Comparison of ENCODE assay signal across 17 cellular contexts in the genomic region with DNA sequence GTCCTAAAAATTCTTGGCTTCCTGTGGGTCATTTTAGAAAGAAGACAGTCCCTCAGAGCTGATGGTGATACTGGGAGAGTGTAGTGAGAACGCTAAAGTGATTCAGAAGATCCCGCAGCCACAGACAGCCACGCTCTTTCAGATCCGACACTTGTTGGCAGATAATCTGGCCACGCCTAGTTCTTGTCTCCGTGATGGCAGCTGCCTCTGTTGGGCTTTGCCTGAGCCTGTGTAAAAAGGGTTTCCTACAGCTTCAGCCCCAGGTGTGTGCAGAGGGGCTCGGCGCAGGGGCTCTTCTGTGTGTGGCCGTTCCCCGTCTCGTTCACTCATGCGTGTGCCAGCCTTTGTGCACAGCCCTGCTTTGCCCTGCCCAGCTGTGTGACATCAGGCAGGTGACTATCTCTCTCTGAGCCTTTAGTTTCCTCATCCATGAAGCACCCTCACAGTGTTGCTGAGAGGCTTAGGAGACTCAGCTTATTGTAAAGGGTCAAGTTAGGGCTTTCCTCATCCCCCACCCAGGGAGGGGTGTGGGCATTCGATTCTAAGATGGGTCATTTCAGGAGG. TPM values are rescaled to one million over a fixed set of nuclear protein-coding genes. Genes with fewer than 3 reads are reported as not detected.
DNase-seq lines count a peak whose midpoint lies in the region; ATAC-seq, FAIRE-seq and TF ChIP-seq lines count a peak whose summit lies in the region.
"Had no signal": no experiment of that assay in that cellular context is flagged by ENCODE, and none has a peak within 500 bp of the region (broad histone marks: within the 10 kb centered on the region; RNA-seq: fewer than 3 reads in every experiment).

No MANE protein-coding gene starts in this region.

- peaks cover 19% of the 10 kb centered on the region for H3K9me3 Mint-ChIP-seq in astrocyte (ENCODE audit: unreplicated experiment)
- peaks cover 4% of the 10 kb centered on the region for H3K9me3 Mint-ChIP-seq in memory B cell
- peaks cover 11% of the 10 kb centered on the region for H3K9me3 Mint-ChIP-seq in activated CD8-positive, alpha-beta T cell treated with anti-CD3 and anti-CD28 coated beads, Interleukin-2, amount 10 ng/mL, durations not matched to agents 7 days and 5 days (ENCODE audit: insufficient read depth)
- H3K9me3 Mint-ChIP-seq: activated naive CD4-positive, alpha-beta T cell treated with anti-CD3 and anti-CD28 coated beads, Interleukin-2, amount 50 U/mL, for 24 hours had no signal

- no peak for ATAC-seq in IMR-90 (ENCODE audit: low read depth)
- ATAC-seq in memory B cell (ENCODE audit: low read depth) = peak; percentile 67
- ATAC-seq in GM19395 (IDR thresholded peaks at IDR 0.05; ENCODE audit: unreplicated experiment) = no peak
- ATAC-seq in activated CD8-positive, alpha-beta T cell treated with anti-CD3 and anti-CD28 coated beads, Interleukin-2, amount 10 ng/mL, durations not matched to agents 7 days and 5 days = no peak

- no peak overlapping the region for H2BK15ac ChIP-seq in IMR-90 (ENCODE audit: low read depth, low read length)

- POLR2A ChIA-PET in IMR-90 (lab: Charles Lee; ENCODE audit: unreplicated experiment) = no interaction called here
- POLR2A ChIA-PET in activated CD8-positive, alpha-beta T cell treated with anti-CD3 and anti-CD28 coated beads, Interleukin-2, amount 10 ng/mL, durations not matched to agents 7 days and 5 days (lab: Charles Lee) = interaction anchor here (0.5 kb wide), 1 partner anchor 8 kb away, joined by 4 read pairs; no protein-coding TSS in a partner anchor

- TF ChIP-seq CTCF in IMR-90 (conservative IDR thresholded peaks at IDR 0.05; ENCODE audit: low read depth, low read length) (no peak), astrocyte (IDR thresholded peaks at IDR 0.05; ENCODE audit: insufficient read depth, low read depth, low read length) (no peak)

- CTCF ChIA-PET in IMR-90 (lab: Yijun Ruan, JAX) = no interaction called here
- CTCF ChIA-PET in activated CD8-positive, alpha-beta T cell treated with anti-CD3 and anti-CD28 coated beads, Interleukin-2, amount 10 ng/mL, durations not matched to agents 7 days and 5 days (lab: Charles Lee) = no interaction called here

- no peak overlapping the region for H2BK20ac ChIP-seq in IMR-90 (ENCODE audit: low read depth, low read length)

- H4K91ac ChIP-seq in IMR-90 (ENCODE audit: insufficient read depth, low read depth, low read length) = no peak overlapping the region

- H4K8ac ChIP-seq in IMR-90 (ENCODE audit: low read depth in 2 of 2, low read length in 2 of 2) = no peak overlapping the region

- no peak overlapping the region for H3K4me3 ChIP-seq in BLaER1 treated with 17β-estradiol and CSF1 and Interleukin-3, amounts not matched to agents 10 nM and 100 nM
- H3K4me3 ChIP-seq in IMR-90 (ENCODE audit: insufficient read depth, low read depth, low read length) (no peak overlapping the region), astrocyte (ENCODE audit: insufficient read depth, low read depth, low read length) (no peak overlapping the region)
- H3K4me3 ChIP-seq: neural progenitor cell, SK-N-MC, upper lobe of right lung had no signal

- WGBS in IMR-90 (ENCODE audit: extremely low coverage in 2 of 2, insufficient read length in 1 of 2), 2 experiments = 92% methylated on average over 6 of the region's 13 CpGs; no CpG with 5 or more reads in 1 of the 2 experiments

- dilution Hi-C loops in IMR-90 (cut with HindIII; ENCODE audit: low sequenced_read_pairs, unreplicated experiment) = no loop called here

- no TSS peak for BruUV-seq in IMR-90 (replicated peaks; lab: Mats Ljungman, UMichigan)

- no peaks in the 10 kb centered on the region for H3K27me3 ChIP-seq in BLaER1 treated with 17β-estradiol and CSF1 and Interleukin-3, amounts not matched to agents 10 nM and 100 nM
- H3K27me3 ChIP-seq in IMR-90 (ENCODE audit: control insufficient read depth, insufficient read depth, low read length) (no peaks in the 10 kb centered on the region), astrocyte (ENCODE audit: insufficient read depth, low read length) (no peaks in the 10 kb centered on the region)
- H3K27me3 ChIP-seq: upper lobe of right lung had no signal

- H3K18ac ChIP-seq in IMR-90 (ENCODE audit: low read depth, low read length) = no peak overlapping the region

- TF ChIP-seq RAD21 in IMR-90 (IDR thresholded peaks at IDR 0.05; ENCODE audit: low read length) = no peak

- H3K27ac Mint-ChIP-seq in astrocyte (ENCODE audit: unreplicated experiment) = no peak overlapping the region
- peak overlapping the region; percentile 80 for H3K27ac Mint-ChIP-seq in memory B cell
- H3K27ac Mint-ChIP-seq in activated CD8-positive, alpha-beta T cell treated with anti-CD3 and anti-CD28 coated beads, Interleukin-2, amount 10 ng/mL, durations not matched to agents 7 days and 5 days = no peak overlapping the region
- H3K27ac Mint-ChIP-seq: activated naive CD4-positive, alpha-beta T cell treated with anti-CD3 and anti-CD28 coated beads, Interleukin-2, amount 50 U/mL, for 24 hours; neural progenitor cell; T-helper 2 cell treated with Interferon-gamma antibody and Interleukin-4, amounts not matched to agents 5 μg/mL and 100 μg/mL, for 36 hours had no signal

- no peak overlapping the region for H2AFZ ChIP-seq in IMR-90 (replicated peaks; ENCODE audit: low read length, poor library complexity)
- H2AFZ ChIP-seq in astrocyte (ENCODE audit: low read depth, low read length) = no peak overlapping the region
- H2AFZ ChIP-seq: neural progenitor cell had no signal

- peaks cover 20 to 57% of the 10 kb centered on the region in 2 experiments for H3K79me1 ChIP-seq in IMR-90 (ENCODE audit: low read depth in 1 of 2, low read length in 2 of 2)

- H3K27me3 Mint-ChIP-seq in astrocyte (ENCODE audit: low read depth, unreplicated experiment) (no peaks in the 10 kb centered on the region), memory B cell (no peaks in the 10 kb centered on the region)
- H3K27me3 Mint-ChIP-seq in activated CD8-positive, alpha-beta T cell treated with anti-CD3 and anti-CD28 coated beads, Interleukin-2, amount 10 ng/mL, durations not matched to agents 7 days and 5 days (ENCODE audit: low read depth) = no peaks in the 10 kb centered on the region
- H3K27me3 Mint-ChIP-seq: activated naive CD4-positive, alpha-beta T cell treated with anti-CD3 and anti-CD28 coated beads, Interleukin-2, amount 50 U/mL, for 24 hours; CD8-positive, alpha-beta memory T cell had no signal

- H3K4me3 Mint-ChIP-seq in astrocyte (ENCODE audit: unreplicated experiment) (no peak overlapping the region), memory B cell (peak overlapping the region; percentile 27)
- H3K4me3 Mint-ChIP-seq in activated CD8-positive, alpha-beta T cell treated with anti-CD3 and anti-CD28 coated beads, Interleukin-2, amount 10 ng/mL, durations not matched to agents 7 days and 5 days = no peak overlapping the region
- H3K4me3 Mint-ChIP-seq: activated naive CD4-positive, alpha-beta T cell treated with anti-CD3 and anti-CD28 coated beads, Interleukin-2, amount 50 U/mL, for 24 hours; CD8-positive, alpha-beta memory T cell; H9; neural progenitor cell; T-helper 2 cell treated with Interferon-gamma antibody and Interleukin-4, amounts not matched to agents 5 μg/mL and 100 μg/mL, for 36 hours had no signal

- no peak overlapping the region for H3K23ac ChIP-seq in IMR-90 (ENCODE audit: low read depth, low read length)

- peak overlapping the region in 8 of 11 experiments; percentile 11 to 87 (median 34); a peak in 11 of 22 replicates for H3K4me2 ChIP-seq in BLaER1 treated with 17β-estradiol and CSF1 and Interleukin-3, amounts not matched to agents 10 nM and 100 nM
- H3K4me2 ChIP-seq in IMR-90 (ENCODE audit: low read depth, low read length) (no peak overlapping the region), astrocyte (ENCODE audit: low read length) (no peak overlapping the region)
- H3K4me2 ChIP-seq: neural progenitor cell had no signal

- peak overlapping the region; percentile 7 for H3K4ac ChIP-seq in IMR-90 (ENCODE audit: low read depth, low read length)

- intact Hi-C loops in IMR-90 (cut with micrococcal nuclease) = no loop called here

- no peak overlapping the region for H3K14ac ChIP-seq in IMR-90 (replicated peaks; ENCODE audit: low read depth, low read length)

- peaks cover 4 to 99% (median 55%) of the 10 kb centered on the region in 10 experiments; a peak in 19 of 20 replicates for H3K4me1 ChIP-seq in BLaER1 treated with 17β-estradiol and CSF1 and Interleukin-3, amounts not matched to agents 10 nM and 100 nM
- H3K4me1 ChIP-seq in IMR-90 (ENCODE audit: control insufficient read depth, insufficient read depth, low read length) (peaks cover 6% of the 10 kb centered on the region; the same call in 1 of the 2 replicates), astrocyte (ENCODE audit: insufficient read depth, low read length) (peaks cover 12% of the 10 kb centered on the region)
- H3K4me1 ChIP-seq: neural progenitor cell had no signal

- H3K9me1 ChIP-seq in IMR-90 (ENCODE audit: insufficient read depth, low read length) = peaks cover 4% of the 10 kb centered on the region; the same call in 1 of the 2 replicates

- no peak overlapping the region for H2AK9ac ChIP-seq in IMR-90 (replicated peaks; ENCODE audit: low read depth, low read length, poor library complexity)

- peak overlapping the region in 4 of 11 experiments; percentile 1 to 45 (median 18); a peak in 5 of 22 replicates for H3K27ac ChIP-seq in BLaER1 treated with 17β-estradiol and CSF1 and Interleukin-3, amounts not matched to agents 10 nM and 100 nM
- no peak overlapping the region for H3K27ac ChIP-seq in IMR-90 (ENCODE audit: insufficient read depth, low read length)
- H3K27ac ChIP-seq in astrocyte (ENCODE audit: low read depth, low read length) = no peak overlapping the region
- H3K27ac ChIP-seq: neural progenitor cell, SK-N-MC, upper lobe of right lung had no signal

- DNase-seq in IMR-90 (no peak), astrocyte (ENCODE audit: low read depth) (peak; percentile 17), memory B cell (ENCODE audit: low spot score in 2 of 2) (no peak), NCI-H69 (lab: John Stamatoyannopoulos, UW) (no peak), cerebellum (ENCODE audit: low spot score) (no peak)
- DNase-seq in activated CD8-positive, alpha-beta T cell treated with anti-CD3 and anti-CD28 coated beads, Interleukin-2, amount 10 ng/mL, durations not matched to agents 7 days and 5 days = no peak
- DNase-seq: CD8-positive, alpha-beta memory T cell; DMS79; H9; midbrain; upper lobe of right lung had no signal

- no peaks in the 10 kb centered on the region for H4K20me1 ChIP-seq in BLaER1 treated with 17β-estradiol and CSF1 and Interleukin-3, amounts not matched to agents 10 nM and 100 nM
- H4K20me1 ChIP-seq in IMR-90 (ENCODE audit: insufficient read depth, low read length) (no peaks in the 10 kb centered on the region), astrocyte (ENCODE audit: insufficient read depth, low read length) (no peaks in the 10 kb centered on the region)

- peaks cover 8% of the 10 kb centered on the region for H3K36me3 Mint-ChIP-seq in astrocyte (ENCODE audit: low read depth, unreplicated experiment)
- peaks cover 11% of the 10 kb centered on the region for H3K36me3 Mint-ChIP-seq in memory B cell
- peaks cover 10% of the 10 kb centered on the region for H3K36me3 Mint-ChIP-seq in activated CD8-positive, alpha-beta T cell treated with anti-CD3 and anti-CD28 coated beads, Interleukin-2, amount 10 ng/mL, durations not matched to agents 7 days and 5 days (ENCODE audit: low read depth)
- H3K36me3 Mint-ChIP-seq: neural progenitor cell had no signal

- FAIRE-seq in astrocyte (lab: Jason Lieb, UNC) = no peak

- TF ChIP-seq POLR2A in IMR-90 (IDR thresholded peaks at IDR 0.05; ENCODE audit: low read depth, low read length) = no peak

- peaks cover 12 to 38% (median 33%) of the 10 kb centered on the region in 11 experiments for H3K9me3 ChIP-seq in BLaER1 treated with 17β-estradiol and CSF1 and Interleukin-3, amounts not matched to agents 10 nM and 100 nM (replicated peaks in 1 of 11)
- H3K9me3 ChIP-seq in IMR-90 (ENCODE audit: control insufficient read depth, insufficient read depth, low read length) (no peaks in the 10 kb centered on the region), astrocyte (ENCODE audit: insufficient read depth, low read depth, low read length) (peaks cover 5% of the 10 kb centered on the region)
- H3K9me3 ChIP-seq: upper lobe of right lung had no signal

- no peak overlapping the region for H3K56ac ChIP-seq in IMR-90 (ENCODE audit: extremely low read depth, insufficient read depth, low read length)

- H3K36me3 ChIP-seq in BLaER1 treated with 17β-estradiol and CSF1 and Interleukin-3, amounts not matched to agents 10 nM and 100 nM = peaks cover 7 to 58% (median 42%) of the 10 kb centered on the region in 11 experiments; a peak in 21 of 22 replicates
- H3K36me3 ChIP-seq in IMR-90 (ENCODE audit: control insufficient read depth, insufficient read depth, low read length) = peaks cover 2% of the 10 kb centered on the region; the same call in 1 of the 2 replicates
- no peaks in the 10 kb centered on the region for H3K36me3 ChIP-seq in astrocyte (ENCODE audit: insufficient read depth, low read length)
- H3K36me3 ChIP-seq: neural progenitor cell, upper lobe of right lung had no signal

- no peak overlapping the region for H2BK120ac ChIP-seq in IMR-90 (ENCODE audit: low read depth, low read length)

- H3K9ac ChIP-seq in BLaER1 treated with 17β-estradiol and CSF1 and Interleukin-3, amounts not matched to agents 10 nM and 100 nM = peak overlapping the region in 1 of 11 experiments; percentile 49; a peak in 1 of 22 replicates
- H3K9ac ChIP-seq in IMR-90 (ENCODE audit: low read depth, low read length) (no peak overlapping the region), astrocyte (ENCODE audit: low read length) (no peak overlapping the region)
- H3K9ac ChIP-seq: neural progenitor cell had no signal

- in situ Hi-C loops in IMR-90 (cut with MboI; ENCODE audit: low sequenced_read_pairs) = no loop called here

- peaks cover 7% of the 10 kb centered on the region for H3K4me1 Mint-ChIP-seq in astrocyte (ENCODE audit: low read depth, unreplicated experiment)
- H3K4me1 Mint-ChIP-seq in memory B cell = peaks cover 33% of the 10 kb centered on the region
- H3K4me1 Mint-ChIP-seq in activated CD8-positive, alpha-beta T cell treated with anti-CD3 and anti-CD28 coated beads, Interleukin-2, amount 10 ng/mL, durations not matched to agents 7 days and 5 days (ENCODE audit: low read depth) = peaks cover 13% of the 10 kb centered on the region
- H3K4me1 Mint-ChIP-seq: neural progenitor cell had no signal

- no peak overlapping the region for H2BK5ac ChIP-seq in IMR-90 (ENCODE audit: low read depth, low read length, poor library complexity, severe bottlenecking)

- peaks cover 18% of the 10 kb centered on the region for H3K79me2 ChIP-seq in astrocyte (ENCODE audit: insufficient read depth, low read length)

- H2AK5ac ChIP-seq in IMR-90 (ENCODE audit: low read depth, low read length) = no peak overlapping the region

- H4K5ac ChIP-seq in IMR-90 (ENCODE audit: low read depth, low read length) = no peak overlapping the region

RNA-seq across cellular contexts. Expression of a gene that starts 6.3 kb away (rescaled TPM):
- total RNA-seq in IMR-90 (2012; rRNA removed) (8.1 and 8.6 TPM in 2 replicates), astrocyte (2.0 and 2.1 TPM in 2 replicates), cerebellum (1.5 TPM)
- 6.9 and 7.8 TPM in 2 replicates for polyA plus RNA-seq in IMR-90 (2012; rRNA removed)
- 5.1 and 6.1 TPM in 2 replicates for polyA plus RNA-seq in IMR-90 (2012; cell fraction: cytosol; rRNA removed)
- polyA plus RNA-seq in IMR-90 (2012; cell fraction: nucleus; rRNA removed; ENCODE audit: low replicate concordance) = 4.2 and 6.2 TPM in 2 replicates
- total RNA-seq in activated CD8-positive, alpha-beta T cell treated with anti-CD3 and anti-CD28 coated beads, Interleukin-2, amount 10 ng/mL, durations not matched to agents 7 days and 5 days = 1 to 10 TPM; 1.3 to 1.4 TPM

RNA-seq across cellular contexts. Expression of a gene that starts 29.4 kb away (rescaled TPM):
- 11.8 and 19.2 TPM in 2 replicates for total RNA-seq in IMR-90 (2012; rRNA removed)
- polyA plus RNA-seq in IMR-90 (2012; rRNA removed) = 8.9 and 11.7 TPM in 2 replicates
- 4.9 and 7.9 TPM in 2 replicates for polyA plus RNA-seq in IMR-90 (2012; cell fraction: cytosol; rRNA removed)
- 6.8 and 15.4 TPM in 2 replicates for polyA plus RNA-seq in IMR-90 (2012; cell fraction: nucleus; rRNA removed; ENCODE audit: low replicate concordance)
- total RNA-seq in astrocyte = 34.6 and 39.1 TPM in 2 replicates
- total RNA-seq in activated CD8-positive, alpha-beta T cell treated with anti-CD3 and anti-CD28 coated beads, Interleukin-2, amount 10 ng/mL, durations not matched to agents 7 days and 5 days = 10 to 100 TPM; 57.0 to 59.1 TPM
- 80.1 TPM for total RNA-seq in cerebellum

RNA-seq across cellular contexts. Expression of a gene that starts 55.5 kb away (rescaled TPM):
- 81.4 and 123 TPM in 2 replicates for total RNA-seq in IMR-90 (2012; rRNA removed)
- 195 and 235 TPM in 2 replicates for polyA plus RNA-seq in IMR-90 (2012; rRNA removed)
- polyA plus RNA-seq in IMR-90 (2012; cell fraction: cytosol; rRNA removed) = 62.1 and 106 TPM in 2 replicates
- polyA plus RNA-seq in IMR-90 (2012; cell fraction: nucleus; rRNA removed; ENCODE audit: low replicate concordance) = 19.3 and 61.7 TPM in 2 replicates
- total RNA-seq in astrocyte = 120 and 136 TPM in 2 replicates
- 100 to 1,000 TPM; 113 to 120 TPM for total RNA-seq in activated CD8-positive, alpha-beta T cell treated with anti-CD3 and anti-CD28 coated beads, Interleukin-2, amount 10 ng/mL, durations not matched to agents 7 days and 5 days
- 61.2 TPM for total RNA-seq in cerebellum

Comparison
In these comparisons a context has a peak if more than half of its experiments do, and no peak if none do; other contexts are left out.
1. H3K4me2 ChIP-seq: peak in BLaER1 treated with 17β-estradiol and CSF1 and Interleukin-3, amounts not matched to agents 10 nM and 100 nM (8 of 11); none in IMR-90 (single experiment) and astrocyte (single experiment).